Comparison of ENCODE assay signal across 11 cellular contexts in genomic region chr15:85750807-85751730, GRCh38. TPM values are rescaled to one million over a fixed set of nuclear protein-coding genes. Genes with fewer than 3 reads are reported as not detected.
A peak's percentile ranks its signal among the peaks of the same experiment; 100 is the strongest.
DNase-seq lines count a peak whose midpoint lies in the region; ATAC-seq and TF ChIP-seq lines count a peak whose summit lies in the region.
"Had no signal": no experiment of that assay in that cellular context is flagged by ENCODE, and none has a peak within 500 bp of the region (broad histone marks: within the 10 kb centered on the region; RNA-seq: fewer than 3 reads in every experiment).

No MANE protein-coding gene starts in this region.

- H2AFZ ChIP-seq in GM23338: no peak overlapping the region

- peaks cover 18% of the 10 kb centered on the region for H3F3A ChIP-seq in GM23338 (replicated peaks; ENCODE audit: low read depth)

- TF ChIP-seq CTCF in GM23338 (conservative IDR thresholded peaks at IDR 0.05; ENCODE audit: low read depth in 2 of 2): 0 out of 4 replicates have a peak, but pooled peaks of 1 of the 2 experiments have one; percentile 16

- H3K9me3 ChIP-seq in adipocyte (ENCODE audit: control insufficient read depth, low read length) (no peaks in the 10 kb centered on the region), iPS-18c (ENCODE audit: control insufficient read depth, insufficient read depth, low read length) (no peaks in the 10 kb centered on the region)

- no peaks in the 10 kb centered on the region; the same call in 1 of the 2 replicates for H3K79me2 ChIP-seq in GM23338 (replicated peaks; ENCODE audit: insufficient read depth)

- H3K4me3 ChIP-seq in GM23338: peak overlapping the region; percentile 47
- H3K4me3 ChIP-seq in adipocyte (ENCODE audit: low read length): peak overlapping the region; percentile 77
- H3K4me3 ChIP-seq in iPS-18c (ENCODE audit: insufficient read depth, low read depth, low read length): peak overlapping the region; percentile 4; the same call in 1 of the 2 replicates
- peak overlapping the region; percentile 6 for H3K4me3 ChIP-seq in rectal smooth muscle tissue (ENCODE audit: low read length)

- peak overlapping the region; percentile 91 for H3K27ac ChIP-seq in GM23338 (ENCODE audit: low read depth)
- H3K27ac ChIP-seq in rectal smooth muscle tissue (ENCODE audit: low read depth, low read length): peak overlapping the region; percentile 69

- H3K4me3 Mint-ChIP-seq in GM23338: peak overlapping the region; percentile 61

- peaks cover 9% of the 10 kb centered on the region; the same call in 1 of the 2 replicates for H3K36me3 ChIP-seq in GM23338 (ENCODE audit: insufficient read depth)
- H3K36me3 ChIP-seq in adipocyte (ENCODE audit: control insufficient read depth, insufficient read depth, low read length, severe bottlenecking): peaks cover 50% of the 10 kb centered on the region
- H3K36me3 ChIP-seq in rectal smooth muscle tissue (ENCODE audit: control insufficient read depth, insufficient read depth, low read length): peaks cover 5% of the 10 kb centered on the region

- DNase-seq in GM23338 (ENCODE audit: low spot score) (peak; percentile 89), adipocyte (ENCODE audit: low read depth) (no peak), NCI-H2196 treated with DMSO at 0.1 percent for 48 hours (lab: John Stamatoyannopoulos, UW; ENCODE audit: unreplicated experiment) (no peak), NCI-H2227 treated with DMSO at 0.1 percent for 48 hours (lab: John Stamatoyannopoulos, UW) (no peak), NCI-H1092 (lab: John Stamatoyannopoulos, UW) (no peak)
- DNase-seq: DMS79 treated with DMSO at 0.1 percent for 48 hours, NCI-H1105 treated with DMSO at 0.1 percent for 48 hours, T-helper 9 cell had no signal

- H3K9ac ChIP-seq in adipocyte (ENCODE audit: low read length) (peak overlapping the region; percentile 83), rectal smooth muscle tissue (ENCODE audit: low read length) (no peak overlapping the region)

- H3K27ac Mint-ChIP-seq in GM23338: peak overlapping the region; percentile 94

- no peaks in the 10 kb centered on the region for H3K9me2 ChIP-seq in GM23338 (ENCODE audit: insufficient read depth)

- H3K36me3 Mint-ChIP-seq in GM23338 (ENCODE audit: low read depth): peaks cover 35% of the 10 kb centered on the region

- peak; percentile 88 for ATAC-seq in GM23338
- no peak for ATAC-seq in GM21528 (IDR thresholded peaks at IDR 0.05; ENCODE audit: low FRiP score, unreplicated experiment)

- peak overlapping the region; percentile 75 for H3K4me2 ChIP-seq in GM23338

- H3K27me3 Mint-ChIP-seq in GM23338 (ENCODE audit: insufficient read depth, low read depth, poor library complexity): peaks cover 33% of the 10 kb centered on the region

- H3K4me1 ChIP-seq in GM23338 (ENCODE audit: insufficient read depth): peaks cover 61% of the 10 kb centered on the region
- peaks cover 74% of the 10 kb centered on the region for H3K4me1 ChIP-seq in adipocyte (ENCODE audit: control insufficient read depth, insufficient read depth, low read length)
- peaks cover 9% of the 10 kb centered on the region for H3K4me1 ChIP-seq in rectal smooth muscle tissue (ENCODE audit: control insufficient read depth, insufficient read depth, low read length)

- peaks cover 3% of the 10 kb centered on the region for H4K20me1 ChIP-seq in GM23338 (replicated peaks; ENCODE audit: insufficient read depth)

- H3K27me3 ChIP-seq in GM23338 (ENCODE audit: insufficient read depth): no peaks in the 10 kb centered on the region
- no peaks in the 10 kb centered on the region for H3K27me3 ChIP-seq in adipocyte (replicated peaks; ENCODE audit: control insufficient read depth, insufficient read depth, low read length)
- H3K27me3 ChIP-seq in rectal smooth muscle tissue (ENCODE audit: control insufficient read depth, insufficient read depth, low read length): no peaks in the 10 kb centered on the region

- H3K4me1 Mint-ChIP-seq in GM23338: peaks cover 69% of the 10 kb centered on the region

- no peaks in the 10 kb centered on the region for H3K9me3 Mint-ChIP-seq in GM23338

TF ChIP-seq in GM23338, 12 proteins besides CTCF, POLR2A, EP300 and RAD21 (continues in another document):
- TF ChIP-seq JUNB (IDR thresholded peaks at IDR 0.05; ENCODE audit: unreplicated experiment) (no peak), NANOG (IDR thresholded peaks at IDR 0.05; ENCODE audit: borderline replicate concordance) (no peak), STAT1 (IDR thresholded peaks at IDR 0.05; ENCODE audit: unreplicated experiment) (no peak), POLR2AphosphoS5 (IDR thresholded peaks at IDR 0.05; ENCODE audit: low read depth) (peak; percentile 46; the same call in 1 of the 2 replicates), EZH2 (IDR thresholded peaks at IDR 0.05; ENCODE audit: low read depth, unreplicated experiment) (no peak), ZNF331 (CRISPR knock-in tag; IDR thresholded peaks at IDR 0.05; ENCODE audit: low read depth) (no peak), ZNF114 (CRISPR knock-in tag; IDR thresholded peaks at IDR 0.05) (no peak)
- TF ChIP-seq, protein P1, sequence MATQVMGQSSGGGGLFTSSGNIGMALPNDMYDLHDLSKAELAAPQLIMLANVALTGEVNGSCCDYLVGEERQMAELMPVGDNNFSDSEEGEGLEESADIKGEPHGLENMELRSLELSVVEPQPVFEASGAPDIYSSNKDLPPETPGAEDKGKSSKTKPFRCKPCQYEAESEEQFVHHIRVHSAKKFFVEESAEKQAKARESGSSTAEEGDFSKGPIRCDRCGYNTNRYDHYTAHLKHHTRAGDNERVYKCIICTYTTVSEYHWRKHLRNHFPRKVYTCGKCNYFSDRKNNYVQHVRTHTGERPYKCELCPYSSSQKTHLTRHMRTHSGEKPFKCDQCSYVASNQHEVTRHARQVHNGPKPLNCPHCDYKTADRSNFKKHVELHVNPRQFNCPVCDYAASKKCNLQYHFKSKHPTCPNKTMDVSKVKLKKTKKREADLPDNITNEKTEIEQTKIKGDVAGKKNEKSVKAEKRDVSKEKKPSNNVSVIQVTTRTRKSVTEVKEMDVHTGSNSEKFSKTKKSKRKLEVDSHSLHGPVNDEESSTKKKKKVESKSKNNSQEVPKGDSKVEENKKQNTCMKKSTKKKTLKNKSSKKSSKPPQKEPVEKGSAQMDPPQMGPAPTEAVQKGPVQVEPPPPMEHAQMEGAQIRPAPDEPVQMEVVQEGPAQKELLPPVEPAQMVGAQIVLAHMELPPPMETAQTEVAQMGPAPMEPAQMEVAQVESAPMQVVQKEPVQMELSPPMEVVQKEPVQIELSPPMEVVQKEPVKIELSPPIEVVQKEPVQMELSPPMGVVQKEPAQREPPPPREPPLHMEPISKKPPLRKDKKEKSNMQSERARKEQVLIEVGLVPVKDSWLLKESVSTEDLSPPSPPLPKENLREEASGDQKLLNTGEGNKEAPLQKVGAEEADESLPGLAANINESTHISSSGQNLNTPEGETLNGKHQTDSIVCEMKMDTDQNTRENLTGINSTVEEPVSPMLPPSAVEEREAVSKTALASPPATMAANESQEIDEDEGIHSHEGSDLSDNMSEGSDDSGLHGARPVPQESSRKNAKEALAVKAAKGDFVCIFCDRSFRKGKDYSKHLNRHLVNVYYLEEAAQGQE (IDR thresholded peaks at IDR 0.05; ENCODE audit: unreplicated experiment): no peak
- TF ChIP-seq, protein P2, sequence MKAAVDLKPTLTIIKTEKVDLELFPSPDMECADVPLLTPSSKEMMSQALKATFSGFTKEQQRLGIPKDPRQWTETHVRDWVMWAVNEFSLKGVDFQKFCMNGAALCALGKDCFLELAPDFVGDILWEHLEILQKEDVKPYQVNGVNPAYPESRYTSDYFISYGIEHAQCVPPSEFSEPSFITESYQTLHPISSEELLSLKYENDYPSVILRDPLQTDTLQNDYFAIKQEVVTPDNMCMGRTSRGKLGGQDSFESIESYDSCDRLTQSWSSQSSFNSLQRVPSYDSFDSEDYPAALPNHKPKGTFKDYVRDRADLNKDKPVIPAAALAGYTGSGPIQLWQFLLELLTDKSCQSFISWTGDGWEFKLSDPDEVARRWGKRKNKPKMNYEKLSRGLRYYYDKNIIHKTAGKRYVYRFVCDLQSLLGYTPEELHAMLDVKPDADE (IDR thresholded peaks at IDR 0.05): 0 out of 2 replicates have a peak, but pooled peaks have one; percentile 39

RNA-seq across cellular contexts. Expression of gene KLHL25, which starts 43.7 kb away (rescaled TPM):
- 28.5 and 38.3 TPM in 2 replicates for total RNA-seq in GM23338 (2014; rRNA removed; shearing (Covaris generic))
- 5.2 and 5.8 TPM in 2 replicates for polyA plus RNA-seq in GM23338 (2016; fragmentation: Nextera tagmentation; extraction: Ambion mirVana)

Comparison
In these comparisons a context has a peak if more than half of its experiments do, and no peak if none do; other contexts are left out.
1. H3K4me3 ChIP-seq: peak in every context shown above with its lines; median percentile 77 in adipocyte; 47 in GM23338; 6 in rectal smooth muscle tissue; 4 in iPS-18c.